8 cellular contexts compared by ENCODE assay signal in genomic region chr18:57437433-57437781, GRCh38. TPM values are rescaled to one million over a fixed set of nuclear protein-coding genes. Genes with fewer than 3 reads are reported as not detected.
DNase-seq lines count a peak whose midpoint lies in the region; ATAC-seq and TF ChIP-seq lines count a peak whose summit lies in the region.

No MANE protein-coding gene starts in this region.

- peaks cover 12% of the 10 kb centered on the region for H3K4me1 ChIP-seq in CD8-positive, alpha-beta memory T cell (ENCODE audit: insufficient read depth, low read length)
- H3K4me1 ChIP-seq in HAP-1: peaks cover 16% of the 10 kb centered on the region
- H3K4me1 ChIP-seq in mesodermal cell (ENCODE audit: control insufficient read depth, insufficient read depth, low read length, poor library complexity, severe bottlenecking): peaks cover 27% of the 10 kb centered on the region
- H3K4me1 ChIP-seq in aorta (ENCODE audit: control insufficient read depth in 1 of 2, insufficient read depth in 2 of 2, low read length in 2 of 2): no peaks in the 10 kb centered on the region

- intact Hi-C loops in aorta (cut with DNase I): loop anchor here in 1 of 2 donors (5.0 to 10.0 kb wide), 2 partner anchors 55 to 117 kb away; no protein-coding TSS in a partner anchor

- CTCF ChIA-PET in CD8-positive, alpha-beta memory T cell (lab: Charles Lee): no interaction called here

- H3K9me3 ChIP-seq in CD8-positive, alpha-beta memory T cell (ENCODE audit: low read length): no peaks in the 10 kb centered on the region
- H3K9me3 ChIP-seq in HAP-1: no peaks in the 10 kb centered on the region
- H3K9me3 ChIP-seq in WERI-Rb-1 (ENCODE audit: severe bottlenecking): no peaks in the 10 kb centered on the region
- H3K9me3 ChIP-seq in mesodermal cell (ENCODE audit: control insufficient read depth, low read length): no peaks in the 10 kb centered on the region
- no peaks in the 10 kb centered on the region for H3K9me3 ChIP-seq in aorta (ENCODE audit: control insufficient read depth, low read length)

- POLR2A ChIA-PET in CD8-positive, alpha-beta memory T cell (lab: Charles Lee): no interaction called here

- H3K4me1 Mint-ChIP-seq in CD8-positive, alpha-beta memory T cell: peaks cover 33 to 55% (median 36%) of the 10 kb centered on the region in 3 donors

- no peak for ATAC-seq in HG03469 (IDR thresholded peaks at IDR 0.05; ENCODE audit: unreplicated experiment)
- ATAC-seq in aorta (ENCODE audit: low FRiP score): no peak

- peak overlapping the region in 6 of 7 donors; percentile 28 to 73 (median 55) for H3K4me3 Mint-ChIP-seq in CD8-positive, alpha-beta memory T cell

- TF ChIP-seq CTCF in WERI-Rb-1 (IDR thresholded peaks at IDR 0.05; ENCODE audit: low read depth, low read length): peak; percentile 45; the same call in 1 of the 2 replicates

- peaks cover 0 to 12% (median 2%) of the 10 kb centered on the region in 5 donors for H3K9me3 Mint-ChIP-seq in CD8-positive, alpha-beta memory T cell

- no peaks in the 10 kb centered on the region for H3K36me3 Mint-ChIP-seq in CD8-positive, alpha-beta memory T cell

- H3K27ac Mint-ChIP-seq in CD8-positive, alpha-beta memory T cell: peak overlapping the region in 1 of 8 donors; percentile 43

- H3K4me3 ChIP-seq in CD8-positive, alpha-beta memory T cell (ENCODE audit: low read length): no peak overlapping the region
- H3K4me3 ChIP-seq in HAP-1 (peak overlapping the region; percentile 63), WERI-Rb-1 (ENCODE audit: low read depth, low read length) (peak overlapping the region; percentile 82), mesodermal cell (ENCODE audit: extremely low read depth, insufficient read depth, low read length, poor library complexity, severe bottlenecking) (peak overlapping the region; percentile 33), aorta (ENCODE audit: low read length in 2 of 2) (no peak overlapping the region)

- 0 to 1% methylated on average over 13 to 16 of the region's 17 CpGs for WGBS in mesodermal cell (ENCODE audit: insufficient coverage in 2 of 2), 2 experiments
- 1 to 2% methylated on average over 17 of the region's 17 CpGs for WGBS in aorta, 2 donors

- in situ Hi-C loops in HAP-1 (cut with MboI; ENCODE audit: low sequenced_read_pairs): loop anchor here (25.0 kb wide), 1 partner anchor 700 kb away; no protein-coding TSS in a partner anchor

- H3K27ac ChIP-seq in CD8-positive, alpha-beta memory T cell (ENCODE audit: low read depth, low read length): no peak overlapping the region
- H3K27ac ChIP-seq in WERI-Rb-1: peak overlapping the region; percentile 88
- H3K27ac ChIP-seq in mesodermal cell (ENCODE audit: low read depth, low read length, severe bottlenecking): no peak overlapping the region
- no peak overlapping the region for H3K27ac ChIP-seq in aorta (ENCODE audit: low read depth in 1 of 2, low read length in 2 of 2)

- H3K27me3 Mint-ChIP-seq in CD8-positive, alpha-beta memory T cell: peaks cover 71 to 83% of the 10 kb centered on the region in 2 donors

- no peaks in the 10 kb centered on the region for H3K36me3 ChIP-seq in CD8-positive, alpha-beta memory T cell (ENCODE audit: insufficient read depth, low read length)
- H3K36me3 ChIP-seq in HAP-1 (replicated peaks) (no peaks in the 10 kb centered on the region), WERI-Rb-1 (peaks cover 45% of the 10 kb centered on the region), mesodermal cell (ENCODE audit: control insufficient read depth, insufficient read depth, low read length) (no peaks in the 10 kb centered on the region), aorta (ENCODE audit: control insufficient read depth in 1 of 2, insufficient read depth in 2 of 2, low read length in 1 of 2) (no peaks in the 10 kb centered on the region)

- DNase-seq in CD8-positive, alpha-beta memory T cell: no peak
- DNase-seq in HAP-1 (ENCODE audit: low spot score in 2 of 2) (peak; percentile 54 to 62), WERI-Rb-1 (peak; percentile 69), aorta (no peak), GF-D8 (lab: John Stamatoyannopoulos, UW) (no peak)
- DNase-seq in activated CD4-positive, alpha-beta T cell treated with anti-CD3 and anti-CD28 coated beads, Interleukin-2, amount 50 U/mL, for 4 hours: no peak

- H3K27me3 ChIP-seq in CD8-positive, alpha-beta memory T cell (ENCODE audit: insufficient read depth, low read length, poor library complexity, severe bottlenecking): peaks cover 58% of the 10 kb centered on the region
- 0 out of 2 replicates have a peak, but pooled peaks cover 7% of the 10 kb centered on the region for H3K27me3 ChIP-seq in HAP-1 (ENCODE audit: low read depth)
- H3K27me3 ChIP-seq in WERI-Rb-1 (ENCODE audit: insufficient read depth, low read depth, severe bottlenecking): no peaks in the 10 kb centered on the region
- peaks cover 0 to 6% of the 10 kb centered on the region in 2 donors for H3K27me3 ChIP-seq in aorta (ENCODE audit: control insufficient read depth in 1 of 2, insufficient read depth in 2 of 2, low read length in 1 of 2)

RNA-seq across cellular contexts. Expression of gene ONECUT2, which starts 2.2 kb away (rescaled TPM):
- not detected for total RNA-seq in CD8-positive, alpha-beta memory T cell
- not detected for polyA plus RNA-seq in CD8-positive, alpha-beta memory T cell
- polyA plus RNA-seq in mesodermal cell (2013, experiment 1 of 2): 0.52 TPM
- polyA plus RNA-seq in mesodermal cell (2013, experiment 2 of 2): 0.20 TPM
- under 1 TPM; 0.32 to 0.69 TPM for total RNA-seq in aorta
- polyA plus RNA-seq in aorta: under 1 TPM; 0.03 to 0.50 TPM

Comparison
In these comparisons a context has a peak if more than half of its experiments do, and no peak if none do; other contexts are left out.
1. DNase-seq: peak in HAP-1 (2 of 2) and WERI-Rb-1 (single experiment); none in CD8-positive, alpha-beta memory T cell (0 of 5), aorta (0 of 2), activated CD4-positive, alpha-beta T cell treated with anti-CD3 and anti-CD28 coated beads, Interleukin-2, amount 50 U/mL, for 4 hours (0 of 2) and GF-D8 (single experiment).
2. H3K4me3 ChIP-seq: peak in HAP-1 (single experiment), WERI-Rb-1 (single experiment) and mesodermal cell (single experiment); none in CD8-positive, alpha-beta memory T cell (single experiment) and aorta (0 of 2).